Comparison of ENCODE assay signal across 15 cellular contexts in genomic region chr3:52483577-52484495, GRCh38. TPM values are rescaled to one million over a fixed set of nuclear protein-coding genes. Genes with fewer than 3 reads are reported as not detected.
DNase-seq lines count a peak whose midpoint lies in the region; ATAC-seq and TF ChIP-seq lines count a peak whose summit lies in the region.
"Had no signal": no experiment of that assay in that cellular context is flagged by ENCODE, and none has a peak within 500 bp of the region (broad histone marks: within the 10 kb centered on the region; RNA-seq: fewer than 3 reads in every experiment).

No MANE protein-coding gene starts in this region.

- peak in 7 of 8 donors; percentile 1 to 43 (median 24) for ATAC-seq in heart right ventricle
- peak; percentile 78 to 79 for ATAC-seq in gastrocnemius medialis
- no peak for ATAC-seq in stimulated activated naive CD8-positive, alpha-beta T cell treated with anti-CD3 and anti-CD28 coated beads, Interleukin-15, Interleukin-2, amounts not matched to agents 100 U/mL and 50 U/mL, for 24 hours

- H3K9me3 ChIP-seq in GM23248 (ENCODE audit: low read depth) (no peaks in the 10 kb centered on the region), heart right ventricle (no peaks in the 10 kb centered on the region), gastrocnemius medialis (no peaks in the 10 kb centered on the region)

- WGBS in GM23248 (ENCODE audit: low coverage in 1 of 2, low lambda C conversion rate in 2 of 2, missing lambda C conversion rate in 2 of 2), 2 experiments = 32 to 33% methylated on average over 16 of the region's 16 CpGs
- 60 to 65% methylated on average over 16 of the region's 16 CpGs for WGBS in heart right ventricle, 2 donors

- H3K27ac ChIP-seq in GM23248 (peak overlapping the region; percentile 71), caudate nucleus (ENCODE audit: low read depth, low read length) (peak overlapping the region; percentile 87), heart right ventricle (peak overlapping the region in 9 of 10 donors; percentile 36 to 80 (median 62)), gastrocnemius medialis (peak overlapping the region; percentile 77 to 86 (median 83))

- no peak overlapping the region for H2AFZ ChIP-seq in GM23248

- peak overlapping the region; percentile 33; the same call in 1 of the 2 replicates for H3K9ac ChIP-seq in GM23248

- H3K4me1 ChIP-seq in GM23248 (ENCODE audit: insufficient read depth) = peaks cover 13% of the 10 kb centered on the region; the same call in 1 of the 2 replicates
- peaks cover 14 to 38% (median 30%) of the 10 kb centered on the region in 9 donors for H3K4me1 ChIP-seq in heart right ventricle
- H3K4me1 ChIP-seq in gastrocnemius medialis = peaks cover 21 to 22% of the 10 kb centered on the region in 2 donors

- intact Hi-C loops in heart right ventricle (cut with DNase I) (loop anchor here in 2 of 10 donors (5.0 kb wide), 2 partner anchors 38 to 48 kb away; partner anchors contain the start of gene NT5DC2 (in 1 of the 2)), gastrocnemius medialis (cut with DNase I; ENCODE audit: low total_unique reads) (loop anchor here (2.0 kb wide), 2 partner anchors 13 to 53 kb away; partner anchors contain the start of gene UQCC5)

- peak; percentile 75 for DNase-seq in GM23248
- no peak for DNase-seq in caudate nucleus (lab: John Stamatoyannopoulos, UW)
- DNase-seq in heart right ventricle = peak in 1 of 2 donors; percentile 20
- peak in 1 of 2 donors; percentile 70 for DNase-seq in gastrocnemius medialis
- DNase-seq in NCI-H1105 treated with DMSO at 0.1 percent for 48 hours (lab: John Stamatoyannopoulos, UW) = no peak
- DNase-seq in DMS153 treated with DMSO at 0.1 percent for 48 hours (lab: John Stamatoyannopoulos, UW; ENCODE audit: unreplicated experiment) = no peak
- DNase-seq in stimulated activated naive CD8-positive, alpha-beta T cell treated with anti-CD3 and anti-CD28 coated beads, Interleukin-15, Interleukin-2, amounts not matched to agents 100 U/mL and 50 U/mL, for 24 hours = no peak
- DNase-seq in HUDEP-2 (lab: John Stamatoyannopoulos, UW; ENCODE audit: unreplicated experiment in 76 of 76) = no peak
- DNase-seq: activated CD8-positive, alpha-beta memory T cell treated with anti-CD3 and anti-CD28 coated beads, Interleukin-2, amount 10 ng/mL, durations not matched to agents 7 days and 5 days; cerebellar nuclear complex; DND-41; NCI-H748 treated with DMSO at 0.1 percent for 48 hours; stimulated activated CD8-positive, alpha-beta memory T cell treated with anti-CD3 and anti-CD28 coated beads, Interleukin-4, amount 100 ng/mL, for 48 hours had no signal

- TF ChIP-seq CTCF in heart right ventricle (IDR thresholded peaks at IDR 0.05) = no peak
- no peak for TF ChIP-seq CTCF in gastrocnemius medialis (IDR thresholded peaks at IDR 0.05 in 4 of 5, conservative IDR thresholded peaks at IDR 0.05 in 1 of 5)

- H3K36me3 ChIP-seq in GM23248 (ENCODE audit: low read depth) = peaks cover 17% of the 10 kb centered on the region; the same call in 1 of the 2 replicates
- H3K36me3 ChIP-seq in heart right ventricle = peaks cover 5 to 96% (median 74%) of the 10 kb centered on the region in 9 donors
- H3K36me3 ChIP-seq in gastrocnemius medialis = peaks cover 0 to 69% of the 10 kb centered on the region in 2 donors

- no peaks in the 10 kb centered on the region for H3K79me2 ChIP-seq in GM23248 (ENCODE audit: insufficient read depth)

- in situ Hi-C loops in GM23248 (cut with MboI) = no loop called here
- in situ Hi-C loops in gastrocnemius medialis (cut with MboI; ENCODE audit: low sequenced_read_pairs in 4 of 4) = no loop called here

- H4K20me1 ChIP-seq in GM23248 (ENCODE audit: insufficient read depth) = no peaks in the 10 kb centered on the region

- no peaks in the 10 kb centered on the region for H3K9me2 ChIP-seq in GM23248 (ENCODE audit: insufficient read depth)

- H3K4me2 ChIP-seq in GM23248 (ENCODE audit: unreplicated experiment) = peak overlapping the region; percentile 21

- H3K4me3 ChIP-seq in GM23248 (no peak overlapping the region), heart right ventricle (no peak overlapping the region), gastrocnemius medialis (no peak overlapping the region)

- peaks cover 20% of the 10 kb centered on the region for H3F3A ChIP-seq in GM23248 (ENCODE audit: insufficient read depth)

- H3K27me3 ChIP-seq in GM23248 (replicated peaks; ENCODE audit: insufficient read depth) (no peaks in the 10 kb centered on the region), heart right ventricle (no peaks in the 10 kb centered on the region), gastrocnemius medialis (no peaks in the 10 kb centered on the region)

- TF ChIP-seq POLR2A in gastrocnemius medialis (IDR thresholded peaks at IDR 0.05) = no peak

RNA-seq across cellular contexts. Expression of gene STAB1, which starts 11.3 kb away (rescaled TPM):
- total RNA-seq in GM23248 (2014; rRNA removed; shearing (Covaris generic)) = under 0.01 TPM in 1 of 2 replicates, not detected in the other
- polyA plus RNA-seq in GM23248 (2016; fragmentation: Nextera tagmentation; extraction: Ambion mirVana) (not detected in 2 replicates), heart right ventricle (100 to 1,000 TPM in 1 of 2 donors, 10 to 100 TPM in 1; 54.1 to 231 TPM)
- total RNA-seq in heart right ventricle (100 to 1,000 TPM in 2 of 10 donors, 10 to 100 TPM in 8; 17.4 to 159 (median 33.2) TPM), gastrocnemius medialis (10 to 100 TPM; 10.3 to 27.2 (median 23.3) TPM)
- total RNA-seq: activated CD8-positive, alpha-beta memory T cell treated with anti-CD3 and anti-CD28 coated beads, Interleukin-2, amount 10 ng/mL, durations not matched to agents 7 days and 5 days; H4 had no signal

RNA-seq across cellular contexts. Expression of gene NISCH, which starts 28.4 kb away (rescaled TPM):
- total RNA-seq in GM23248 (2014; rRNA removed; shearing (Covaris generic)) = 53.7 and 70.4 TPM in 2 replicates
- polyA plus RNA-seq in GM23248 (2016; fragmentation: Nextera tagmentation; extraction: Ambion mirVana) (31.8 and 32.8 TPM in 2 replicates), heart right ventricle (10 to 100 TPM; 24.0 to 53.6 TPM)
- total RNA-seq in heart right ventricle (10 to 100 TPM; 35.3 to 56.3 (median 41.9) TPM), gastrocnemius medialis (10 to 100 TPM; 19.2 to 38.3 (median 25.0) TPM)

RNA-seq across cellular contexts. Expression of gene TNNC1, which starts 30.0 kb away (rescaled TPM):
- total RNA-seq in GM23248 (2014; rRNA removed; shearing (Covaris generic)) = not detected in 2 replicates
- polyA plus RNA-seq in GM23248 (2016; fragmentation: Nextera tagmentation; extraction: Ambion mirVana) = 0.38 TPM in 1 of 2 replicates, not detected in the other
- 1,000 to 10,000 TPM; 6,035 to 9,296 (median 8,226) TPM for total RNA-seq in heart right ventricle
- polyA plus RNA-seq in heart right ventricle = over 10,000 TPM in 1 of 2 donors, 1,000 to 10,000 TPM in 1; 9,937 to 18,066 TPM
- total RNA-seq in gastrocnemius medialis = over 10,000 TPM in 1 of 4 donors, 1,000 to 10,000 TPM in 3; 5,017 to 11,453 (median 7,253) TPM

RNA-seq across cellular contexts. Expression of gene SEMA3G, which starts 38.9 kb away (rescaled TPM):
- total RNA-seq in GM23248 (2014; rRNA removed; shearing (Covaris generic)) = not detected in 2 replicates
- polyA plus RNA-seq in GM23248 (2016; fragmentation: Nextera tagmentation; extraction: Ambion mirVana) (0.06 and 0.21 TPM in 2 replicates), heart right ventricle (10 to 100 TPM; 12.1 to 13.1 TPM)
- total RNA-seq in heart right ventricle (10 to 100 TPM in 9 of 10 donors, 1 to 10 TPM in 1; 8.3 to 17.8 (median 16.2) TPM), gastrocnemius medialis (10 to 100 TPM in 3 of 4 donors, 1 to 10 TPM in 1; 3.8 to 20.3 (median 13.1) TPM)
- total RNA-seq: T-helper 1 cell treated with Interleukin-12 subunit alpha and Interleukin-12 subunit beta and Interleukin-4 antibody, amounts not matched to agents 30 ng/mL and 1 ng/mL, for 36 hours had no signal

RNA-seq across cellular contexts. Expression of gene NT5DC2, which starts 49.8 kb away (rescaled TPM):
- 111 and 134 TPM in 2 replicates for total RNA-seq in GM23248 (2014; rRNA removed; shearing (Covaris generic))
- polyA plus RNA-seq in GM23248 (2016; fragmentation: Nextera tagmentation; extraction: Ambion mirVana) (49.9 and 51.1 TPM in 2 replicates), heart right ventricle (100 to 1,000 TPM in 1 of 2 donors, 10 to 100 TPM in 1; 95.1 to 138 TPM)
- total RNA-seq in heart right ventricle (100 to 1,000 TPM in 1 of 10 donors, 10 to 100 TPM in 9; 25.1 to 108 (median 44.5) TPM), gastrocnemius medialis (10 to 100 TPM in 1 of 4 donors, 1 to 10 TPM in 3; 4.4 to 14.7 (median 8.1) TPM)

Comparison
In these comparisons a context has a peak if more than half of its experiments do, and no peak if none do; other contexts are left out.
1. RNA of gene STAB1, which starts 11.3 kb away (total RNA-seq): 17.4 to 159 TPM in heart right ventricle and 10.3 to 27.2 TPM in gastrocnemius medialis; under 0.01 TPM in GM23248; every median in the first group is over 10 times any median in the second.
2. RNA of gene TNNC1, which starts 30.0 kb away (total RNA-seq): 6,035 to 9,296 TPM in heart right ventricle and 5,017 to 11,453 TPM in gastrocnemius medialis; not detected in GM23248; every median in the first group is over 1,000 times any median in the second.
3. Peak in every context shown above with its lines, with median percentiles within 50 percentile points of each other: H3K27ac ChIP-seq.